14 cellular contexts compared by ENCODE assay signal in the genomic region with DNA sequence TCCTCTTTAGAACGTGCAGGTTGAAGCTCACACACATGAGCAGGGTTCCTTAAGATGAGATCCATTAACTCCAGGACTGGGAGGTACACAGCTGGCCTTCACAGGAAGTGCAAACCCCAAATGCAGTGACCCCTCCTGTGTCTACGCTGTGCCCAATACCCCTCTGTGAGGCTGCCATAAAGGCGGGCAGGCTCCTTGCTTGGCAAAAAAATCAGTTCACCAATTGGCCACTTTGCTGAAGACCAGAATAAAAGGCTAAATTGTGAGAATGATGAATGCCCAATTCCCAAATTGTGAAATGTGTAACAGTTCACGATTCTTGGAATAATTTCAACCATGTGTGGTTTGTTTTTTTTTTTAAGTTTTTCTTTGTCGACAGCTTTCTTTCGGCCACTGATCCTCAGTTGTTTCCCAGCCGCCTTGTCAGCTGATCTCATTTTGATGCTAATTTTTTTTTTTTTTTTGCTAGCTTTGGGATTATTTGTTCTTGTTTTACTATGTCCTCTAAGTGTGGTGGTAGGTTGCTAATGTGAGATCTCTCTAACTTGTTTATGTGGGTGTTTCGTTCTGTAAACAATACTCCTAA.
"Had no signal": no experiment of that assay in that cellular context is flagged by ENCODE, and none has a peak within 500 bp of the region (broad histone marks: within the 10 kb centered on the region; RNA-seq: fewer than 3 reads in every experiment).

No MANE protein-coding gene starts in this region.

- ATAC-seq: activated CD8-positive, alpha-beta T cell treated with anti-CD3 and anti-CD28 coated beads, Interleukin-2, amount 10 ng/mL, durations not matched to agents 7 days and 5 days; effector memory CD8-positive, alpha-beta T cell; left lung had no signal

- H3K27ac ChIP-seq: adrenal gland, epithelial cell of prostate, left lung, parathyroid adenoma, thyroid gland, uterus had no signal

- H3K4me1 ChIP-seq: adrenal gland, uterus had no signal

- H3K4me3 ChIP-seq: adrenal gland, left lung, smooth muscle cell, thyroid gland, uterus had no signal

- H3K9me3 ChIP-seq: adrenal gland, left lung, thyroid gland, uterus had no signal

- H3K36me3 ChIP-seq: adrenal gland, left lung, thyroid gland, uterus had no signal

- H3K27me3 ChIP-seq: adrenal gland, left lung, thyroid gland, uterus had no signal

- DNase-seq: activated CD4-positive, alpha-beta T cell treated with anti-CD3 and anti-CD28 coated beads for 4 hours; activated CD8-positive, alpha-beta memory T cell treated with anti-CD3 and anti-CD28 coated beads, Interleukin-2, amount 50 U/mL, for 48 hours; activated CD8-positive, alpha-beta T cell treated with anti-CD3 and anti-CD28 coated beads, Interleukin-2, amount 10 ng/mL, durations not matched to agents 7 days and 5 days; activated naive CD4-positive, alpha-beta T cell; adrenal gland; effector memory CD8-positive, alpha-beta T cell; head of caudate nucleus; islet precursor cell; left lung; thyroid gland; uterus had no signal
